In the genomic region with DNA sequence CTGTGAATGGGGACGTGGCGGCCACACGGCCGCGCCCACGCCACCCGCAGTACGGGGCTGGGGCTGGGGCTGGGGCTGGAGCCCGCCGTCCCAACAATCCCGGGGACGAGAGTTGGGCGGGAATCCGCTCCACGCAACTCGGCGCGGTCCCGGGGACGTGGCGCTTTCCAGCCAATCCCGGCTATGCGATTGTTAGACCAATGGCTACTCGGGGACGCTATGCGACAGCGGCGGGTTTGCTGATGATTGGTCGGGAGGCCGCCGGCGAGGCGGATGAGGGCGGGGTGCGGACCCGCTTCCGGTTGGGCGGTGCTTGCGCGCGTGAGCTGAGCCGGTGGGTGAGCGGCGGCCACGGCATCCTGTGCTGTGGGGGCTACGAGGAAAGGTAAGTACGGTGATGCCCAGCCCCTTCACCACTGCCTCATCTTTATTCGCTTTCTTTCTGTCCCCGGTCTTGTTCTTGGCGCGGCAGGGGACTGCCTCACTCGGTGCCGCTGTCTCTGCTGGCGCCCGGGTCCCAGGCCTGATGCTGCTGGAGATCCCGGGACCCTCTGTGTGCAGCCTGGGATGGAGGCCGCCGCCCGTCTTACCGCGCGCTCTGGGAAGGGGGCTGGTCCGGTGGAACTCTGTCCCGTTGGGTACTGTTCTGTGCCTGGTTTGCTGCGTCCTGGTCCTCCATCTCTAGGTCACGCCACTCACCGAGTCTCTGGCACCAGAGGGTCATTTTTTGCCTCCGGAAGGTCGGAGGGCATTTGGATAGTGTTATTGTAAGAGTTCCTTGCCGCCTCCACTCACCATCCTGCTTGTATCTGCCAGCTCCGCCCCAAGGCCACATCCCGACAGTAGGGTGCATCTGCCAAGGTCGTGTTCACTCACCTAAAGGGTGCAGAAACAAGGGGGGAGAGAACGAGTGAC, we compare ENCODE assay signal across 8 cellular contexts. TPM values are rescaled to one million over a fixed set of nuclear protein-coding genes. Genes with fewer than 3 reads are reported as not detected.
A peak's percentile ranks its signal among the peaks of the same experiment; 100 is the strongest.
DNase-seq lines count a peak whose midpoint lies in the region; ATAC-seq, FAIRE-seq and TF ChIP-seq lines count a peak whose summit lies in the region.

A gene (plus strand): TSS at position 312 of the 915 bp plus-strand sequence. CDS start 9,225 bp downstream, outside the sequence.

- CTCF ChIA-PET in HepG2 (lab: Yijun Ruan, JAX; ENCODE audit: low intra/inter-chr PET ratio, low total read pairs) = no interaction called here

- in situ Hi-C loops in HepG2 (cut with HindIII; ENCODE audit: extremely low pct_ligation_motif_present, low pct_unique_long_range_greater_than_20kb) = no loop called here

- DNase-seq in NCI-H774 (lab: John Stamatoyannopoulos, UW) (peak; percentile 95), dermis microvascular lymphatic vessel endothelial cell (ENCODE audit: low read depth in 2 of 2) (peak; percentile 94 to 99), HepG2 (ENCODE audit: low spot score) (peak; percentile 91)
- DNase-seq in activated CD4-positive, alpha-beta T cell treated with anti-CD3 and anti-CD28 coated beads, Interleukin-2, amount 50 U/mL, for 48 hours = peak; percentile 95 to 96
- DNase-seq in stimulated activated CD4-positive, alpha-beta T cell treated with anti-CD3 and anti-CD28 coated beads, Interleukin-4, amount 100 ng/mL, for 1 hour = peak; percentile 94

- TF ChIP-seq CTCF in C4-2B (conservative IDR thresholded peaks at IDR 0.05) (no peak), HepG2 (CRISPR knock-in tag; IDR thresholded peaks at IDR 0.05) (0 out of 2 replicates have a peak, but pooled peaks have one; percentile 11)

- peak; percentile 40 for FAIRE-seq in HepG2 (lab: Jason Lieb, UNC)

- H3K36me3 ChIP-seq in HepG2 (replicated peaks in 1 of 2; ENCODE audit: control insufficient read depth in 1 of 2, insufficient read depth in 2 of 2, low read length in 2 of 2) = peaks cover 0 to 6% of the 10 kb centered on the region in 2 experiments; a peak in 3 of 5 replicates

- peaks cover 51% of the 10 kb centered on the region for H3K79me2 ChIP-seq in HepG2 (ENCODE audit: insufficient read depth, low read length)

- TF ChIP-seq EP300 in HepG2 (IDR thresholded peaks at IDR 0.05; ENCODE audit: low read depth in 2 of 2, low read length in 2 of 2) = 0 out of 4 replicates have a peak, but pooled peaks of 1 of the 2 experiments have one; percentile 11
- no peak for TF ChIP-seq EP300 in HepG2 (CRISPR knock-in tag; IDR thresholded peaks at IDR 0.05; ENCODE audit: borderline replicate concordance)

- peak within 1 kb of the TSS; percentile 67 to 100 (median 99) for H3K4me3 ChIP-seq in HepG2 (replicated peaks in 1 of 3; ENCODE audit: insufficient read depth in 1 of 3, low read depth in 2 of 3, low read length in 3 of 3)

- peaks cover 0 to 8% of the 10 kb centered on the region in 2 experiments; a peak in 1 of 5 replicates for H3K27me3 ChIP-seq in HepG2 (ENCODE audit: control insufficient read depth in 1 of 2, insufficient read depth in 2 of 2, low read length in 2 of 2)

- 4% methylated on average over 24 of the region's 74 CpGs for WGBS in HepG2 (ENCODE audit: low lambda C conversion rate)

- BruUV-seq in HepG2 (replicated peaks; lab: Mats Ljungman, UMichigan) = TSS peak; percentile 65

- H3K9ac ChIP-seq in HepG2 (ENCODE audit: insufficient read depth, low read depth, low read length) = peak within 1 kb of the TSS; percentile 99

- POLR2A ChIA-PET in HepG2 (lab: Yijun Ruan, JAX) = interaction anchor here (0.9 to 2.0 kb wide), 8 partner anchors 8 to 124 kb away, joined by 3 to 5 read pairs (median 4); a partner anchor contains a TSS

- H3K9me3 ChIP-seq in HepG2 (ENCODE audit: low read length) = no peaks in the 10 kb centered on the region

- TF ChIP-seq POLR2A in HepG2 (IDR thresholded peaks at IDR 0.05; ENCODE audit: insufficient read depth in 1 of 2, low read depth in 2 of 2, low read length in 2 of 2) = peak; percentile 95 to 97

- peak within 1 kb of the TSS; percentile 60 for H2AFZ ChIP-seq in HepG2 (ENCODE audit: low read length)

- peaks cover 48% of the 10 kb centered on the region for H3K4me1 ChIP-seq in HepG2 (ENCODE audit: insufficient read depth, low read length)

- H3K4me2 ChIP-seq in HepG2 (ENCODE audit: low read depth, low read length) = peak within 1 kb of the TSS; percentile 88

- intact Hi-C loops in HepG2 (cut with micrococcal nuclease; ENCODE audit: unreplicated experiment) = no loop called here

- H3K27ac ChIP-seq in C4-2B (peak within 1 kb of the TSS; percentile 97), HepG2 (ENCODE audit: extremely low read length, insufficient read depth, low read length) (peak within 1 kb of the TSS; percentile 93)

- peaks cover 44% of the 10 kb centered on the region for H4K20me1 ChIP-seq in HepG2 (ENCODE audit: insufficient read depth, low read length)

- TF ChIP-seq RAD21 in HepG2 (CRISPR knock-in tag; IDR thresholded peaks at IDR 0.05) = no peak

- peak; percentile 97 for ATAC-seq in GM19395 (IDR thresholded peaks at IDR 0.05; ENCODE audit: unreplicated experiment)
- ATAC-seq in HG03565 (IDR thresholded peaks at IDR 0.05; ENCODE audit: unreplicated experiment) = peak; percentile 95
- ATAC-seq in HepG2 = peak; percentile 97

TF ChIP-seq in HepG2, 621 proteins besides CTCF, POLR2A, EP300 and RAD21 (continues in another document):
- TF ChIP-seq, protein P1, sequence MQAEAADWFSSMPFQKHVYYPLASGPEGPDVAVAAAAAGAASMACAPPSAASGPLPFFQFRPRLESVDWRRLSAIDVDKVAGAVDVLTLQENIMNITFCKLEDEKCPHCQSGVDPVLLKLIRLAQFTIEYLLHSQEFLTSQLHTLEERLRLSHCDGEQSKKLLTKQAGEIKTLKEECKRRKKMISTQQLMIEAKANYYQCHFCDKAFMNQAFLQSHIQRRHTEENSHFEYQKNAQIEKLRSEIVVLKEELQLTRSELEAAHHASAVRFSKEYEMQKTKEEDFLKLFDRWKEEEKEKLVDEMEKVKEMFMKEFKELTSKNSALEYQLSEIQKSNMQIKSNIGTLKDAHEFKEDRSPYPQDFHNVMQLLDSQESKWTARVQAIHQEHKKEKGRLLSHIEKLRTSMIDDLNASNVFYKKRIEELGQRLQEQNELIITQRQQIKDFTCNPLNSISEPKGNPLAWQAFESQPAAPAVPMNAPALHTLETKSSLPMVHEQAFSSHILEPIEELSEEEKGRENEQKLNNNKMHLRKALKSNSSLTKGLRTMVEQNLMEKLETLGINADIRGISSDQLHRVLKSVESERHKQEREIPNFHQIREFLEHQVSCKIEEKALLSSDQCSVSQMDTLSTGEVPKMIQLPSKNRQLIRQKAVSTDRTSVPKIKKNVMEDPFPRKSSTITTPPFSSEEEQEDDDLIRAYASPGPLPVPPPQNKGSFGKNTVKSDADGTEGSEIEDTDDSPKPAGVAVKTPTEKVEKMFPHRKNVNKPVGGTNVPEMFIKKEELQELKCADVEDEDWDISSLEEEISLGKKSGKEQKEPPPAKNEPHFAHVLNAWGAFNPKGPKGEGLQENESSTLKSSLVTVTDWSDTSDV (CRISPR knock-in tag; IDR thresholded peaks at IDR 0.05) = 0 out of 2 replicates have a peak, but pooled peaks have one; percentile 73
- peak; percentile 15; the same call in 1 of the 2 replicates for TF ChIP-seq KLF9 (CRISPR knock-in tag; IDR thresholded peaks at IDR 0.05; ENCODE audit: low read depth)
- peak; percentile 63 for TF ChIP-seq NR2C2 (CRISPR knock-in tag; IDR thresholded peaks at IDR 0.05; ENCODE audit: borderline replicate concordance)
- TF ChIP-seq, protein P2, sequence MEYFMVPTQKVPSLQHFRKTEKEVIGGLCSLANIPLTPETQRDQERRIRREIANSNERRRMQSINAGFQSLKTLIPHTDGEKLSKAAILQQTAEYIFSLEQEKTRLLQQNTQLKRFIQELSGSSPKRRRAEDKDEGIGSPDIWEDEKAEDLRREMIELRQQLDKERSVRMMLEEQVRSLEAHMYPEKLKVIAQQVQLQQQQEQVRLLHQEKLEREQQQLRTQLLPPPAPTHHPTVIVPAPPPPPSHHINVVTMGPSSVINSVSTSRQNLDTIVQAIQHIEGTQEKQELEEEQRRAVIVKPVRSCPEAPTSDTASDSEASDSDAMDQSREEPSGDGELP (IDR thresholded peaks at IDR 0.05; ENCODE audit: borderline replicate concordance, low read depth) = no peak; the same call in 1 of the 2 replicates
- TF ChIP-seq BCL6 (CRISPR knock-in tag; IDR thresholded peaks at IDR 0.05) = peak; percentile 26; the same call in 1 of the 2 replicates
- 0 out of 2 replicates have a peak, but pooled peaks have one; percentile 39 for TF ChIP-seq REL (CRISPR knock-in tag; conservative IDR thresholded peaks at IDR 0.05)
- TF ChIP-seq NFKBIZ (CRISPR knock-in tag; IDR thresholded peaks at IDR 0.05) = no peak

RNA-seq across cellular contexts. Expression of the gene that starts here (rescaled TPM):
- total RNA-seq in dermis microvascular lymphatic vessel endothelial cell (208 and 259 TPM in 2 replicates), HepG2 (2016; rRNA removed; fragmentation: Illumina TruSeq; extraction: Trizol) (142 and 252 TPM in 2 replicates)
- total RNA-seq in HepG2 (2016; cell fraction: cytosol; rRNA removed; fragmentation: Illumina TruSeq; extraction: Trizol; ENCODE audit: low read depth) = 15.1 and 15.2 TPM in 2 replicates
- 133 and 260 TPM in 2 replicates for total RNA-seq in HepG2 (2016; cell fraction: insoluble cytoplasmic fraction; rRNA removed; fragmentation: Illumina TruSeq; extraction: Trizol)
- 44.5 and 53.3 TPM in 2 replicates for total RNA-seq in HepG2 (2016; cell fraction: membrane; rRNA removed; fragmentation: Illumina TruSeq; extraction: Trizol)
- 214 and 252 TPM in 2 replicates for total RNA-seq in HepG2 (2016; cell fraction: nucleus; rRNA removed; fragmentation: Illumina TruSeq; extraction: Trizol)
- 136 and 198 TPM in 2 replicates for polyA plus RNA-seq in HepG2 (2011; rRNA removed)
- 96.7 and 147 TPM in 2 replicates for polyA plus RNA-seq in HepG2 (2011; cell fraction: cytosol; rRNA removed)
- 33.4 and 42.7 TPM in 2 replicates for polyA plus RNA-seq in HepG2 (2011; cell fraction: nucleus; rRNA removed)
- 236 and 237 TPM in 2 replicates for polyA plus RNA-seq in HepG2 (2012)
- 12.0 and 12.8 TPM in 2 replicates for polyA plus RNA-seq in HepG2 (2016; cell fraction: cytosol; fragmentation: Illumina TruSeq; extraction: Trizol; ENCODE audit: low read depth)
- 135 and 140 TPM in 2 replicates for polyA plus RNA-seq in HepG2 (2016; cell fraction: insoluble cytoplasmic fraction; fragmentation: Illumina TruSeq; extraction: Trizol; ENCODE audit: low read depth)
- 30.9 and 36.3 TPM in 2 replicates for polyA plus RNA-seq in HepG2 (2016; cell fraction: membrane; fragmentation: Illumina TruSeq; extraction: Trizol; ENCODE audit: low read depth)
- polyA plus RNA-seq in HepG2 (2016; cell fraction: nucleus; fragmentation: Illumina TruSeq; extraction: Trizol; ENCODE audit: insufficient read depth, low read depth) = 282 and 283 TPM in 2 replicates
- polyA minus RNA-seq in HepG2 (2011; rRNA and poly(A)+ RNA removed; ENCODE audit: low replicate concordance) = 58.1 and 85.7 TPM in 2 replicates
- 156 and 168 TPM in 2 replicates for polyA minus RNA-seq in HepG2 (2011; cell fraction: cytosol; rRNA and poly(A)+ RNA removed)
- polyA minus RNA-seq in HepG2 (2011; cell fraction: nucleus; rRNA and poly(A)+ RNA removed) = 92.3 and 101 TPM in 2 replicates

Comparison
In these comparisons a context has a peak if more than half of its experiments do, and no peak if none do; other contexts are left out.
1. Peak in every context shown above with its lines: DNase-seq, ATAC-seq, H3K4me3 ChIP-seq and H3K27ac ChIP-seq.